In genomic region chr13:89281331-89281730, GRCh38 we compare ENCODE assay signal across 23 cellular contexts.
A peak's percentile ranks its signal among the peaks of the same experiment; 100 is the strongest.
DNase-seq lines count a peak whose midpoint lies in the region; ATAC-seq, FAIRE-seq and TF ChIP-seq lines count a peak whose summit lies in the region.
"Had no signal": no experiment of that assay in that cellular context is flagged by ENCODE, and none has a peak within 500 bp of the region (broad histone marks: within the 10 kb centered on the region; RNA-seq: fewer than 3 reads in every experiment).

No MANE protein-coding gene starts in this region.

- H3K4me3 ChIP-seq in mammary epithelial cell (replicated peaks in 1 of 3; ENCODE audit: insufficient read depth in 1 of 3, low read depth in 2 of 3, low read length in 3 of 3) = no peak overlapping the region
- no peak overlapping the region for H3K4me3 ChIP-seq in breast epithelium
- H3K4me3 ChIP-seq in keratinocyte (ENCODE audit: control insufficient read depth in 2 of 3, extremely low read depth in 1 of 3, insufficient read depth in 2 of 3, low read depth in 1 of 3, low read length in 3 of 3) = no peak overlapping the region
- H3K4me3 ChIP-seq: A549; BLaER1 treated with 17β-estradiol and CSF1 and Interleukin-3, amounts not matched to agents 10 nM and 100 nM; GM12878 had no signal

- DNase-seq in mammary epithelial cell (no peak), breast epithelium (ENCODE audit: low spot score in 2 of 2) (no peak), NCI-H82 treated with DMSO at 0.1 percent for 48 hours (lab: John Stamatoyannopoulos, UW; ENCODE audit: unreplicated experiment) (peak; percentile 46), keratinocyte (ENCODE audit: low read depth, low spot score) (no peak), GM12892 (ENCODE audit: insufficient read length) (no peak), SKM-1 (lab: John Stamatoyannopoulos, UW; ENCODE audit: unreplicated experiment) (no peak)
- DNase-seq: AML-193; CD4-positive, alpha-beta T cell; CD8-positive, alpha-beta T cell; DMS 273 treated with DMSO at 0.1 percent for 48 hours; DMS153; DMS53; DMS79; DND-41; EL; GDM1 had no signal

- H3K4me2 ChIP-seq in mammary epithelial cell (ENCODE audit: insufficient read depth, low read depth, low read length) (peak overlapping the region; percentile 16), keratinocyte (ENCODE audit: control insufficient read depth, extremely low read depth, insufficient read depth, low read depth, low read length) (no peak overlapping the region)
- H3K4me2 ChIP-seq: A549; BLaER1 treated with 17β-estradiol and CSF1 and Interleukin-3, amounts not matched to agents 10 nM and 100 nM had no signal

- no peaks in the 10 kb centered on the region for H3K27me3 ChIP-seq in mammary epithelial cell (ENCODE audit: insufficient read depth, low read length)
- H3K27me3 ChIP-seq in breast epithelium = no peaks in the 10 kb centered on the region
- H3K27me3 ChIP-seq in keratinocyte (ENCODE audit: control insufficient read depth, extremely low read depth, insufficient read depth, low read length) = no peaks in the 10 kb centered on the region
- H3K27me3 ChIP-seq: BLaER1 treated with 17β-estradiol and CSF1 and Interleukin-3, amounts not matched to agents 10 nM and 100 nM had no signal

- dilution Hi-C loops in mammary epithelial cell (cut with HindIII; ENCODE audit: low sequenced_read_pairs) = no loop called here
- dilution Hi-C loops in keratinocyte (cut with MboI; ENCODE audit: extremely low pct_ligation_motif_present, low sequenced_read_pairs) = no loop called here

- no peaks in the 10 kb centered on the region for H3K79me2 ChIP-seq in mammary epithelial cell (ENCODE audit: insufficient read depth, low read length)
- no peaks in the 10 kb centered on the region for H3K79me2 ChIP-seq in keratinocyte (ENCODE audit: control insufficient read depth, insufficient read depth, low read length)

- H3K9me3 ChIP-seq in mammary epithelial cell (replicated peaks; ENCODE audit: insufficient read depth, low read length) = no peaks in the 10 kb centered on the region
- no peaks in the 10 kb centered on the region for H3K9me3 ChIP-seq in breast epithelium
- H3K9me3 ChIP-seq in keratinocyte (ENCODE audit: control insufficient read depth, low read depth, low read length) = no peaks in the 10 kb centered on the region
- H3K9me3 ChIP-seq: A549; BLaER1 treated with 17β-estradiol and CSF1 and Interleukin-3, amounts not matched to agents 10 nM and 100 nM had no signal

- in situ Hi-C loops in mammary epithelial cell (cut with MboI; ENCODE audit: low sequenced_read_pairs in 2 of 2) = no loop called here

- H4K20me1 ChIP-seq in mammary epithelial cell (ENCODE audit: insufficient read depth, low read length) (no peaks in the 10 kb centered on the region), keratinocyte (ENCODE audit: control insufficient read depth, extremely low read depth, insufficient read depth, low read length) (no peaks in the 10 kb centered on the region)
- H4K20me1 ChIP-seq: BLaER1 treated with 17β-estradiol and CSF1 and Interleukin-3, amounts not matched to agents 10 nM and 100 nM had no signal

- H3K9ac ChIP-seq in mammary epithelial cell (ENCODE audit: insufficient read depth, low read length) = no peak overlapping the region
- H3K9ac ChIP-seq in keratinocyte (ENCODE audit: control insufficient read depth, extremely low read depth, insufficient read depth, low read length) = no peak overlapping the region
- H3K9ac ChIP-seq: BLaER1 treated with 17β-estradiol and CSF1 and Interleukin-3, amounts not matched to agents 10 nM and 100 nM had no signal

- FAIRE-seq in keratinocyte (lab: Jason Lieb, UNC) (no peak), GM12892 (lab: Jason Lieb, UNC) (no peak)
- FAIRE-seq: A549, GM12878, GM19239 had no signal

- TF ChIP-seq POLR2A in breast epithelium (IDR thresholded peaks at IDR 0.05) = no peak
- TF ChIP-seq POLR2A in GM12892 (IDR thresholded peaks at IDR 0.05; ENCODE audit: low read depth, low read length) = no peak

- 18% methylated on average over 3 of the region's 3 CpGs for WGBS in mammary epithelial cell (ENCODE audit: low coverage, missing lambda C conversion rate)

- intact Hi-C loops in mammary epithelial cell (cut with micrococcal nuclease) (no loop called here), breast epithelium (cut with DNase I; ENCODE audit: low total_unique reads) (no loop called here)

- ATAC-seq in HG02973 (IDR thresholded peaks at IDR 0.05; ENCODE audit: unreplicated experiment) = no peak
- ATAC-seq: A549; CD8-positive, alpha-beta T cell; GM12878 had no signal

- H2AFZ ChIP-seq in mammary epithelial cell (ENCODE audit: low read depth, low read length) (peak overlapping the region; percentile 64), keratinocyte (ENCODE audit: control insufficient read depth, low read length) (peak overlapping the region; percentile 35)

- no peak overlapping the region for H3K27ac ChIP-seq in mammary epithelial cell (ENCODE audit: insufficient read depth, low read depth, low read length)
- no peak overlapping the region for H3K27ac ChIP-seq in breast epithelium
- no peak overlapping the region for H3K27ac ChIP-seq in keratinocyte (ENCODE audit: control insufficient read depth, insufficient read depth, low read length)
- H3K27ac ChIP-seq: 22Rv1; A549; BLaER1 treated with 17β-estradiol and CSF1 and Interleukin-3, amounts not matched to agents 10 nM and 100 nM; C4-2B had no signal

- no TSS peak for BruUV-seq in mammary epithelial cell (replicated peaks; lab: Mats Ljungman, UMichigan)

- H3K36me3 ChIP-seq in mammary epithelial cell (ENCODE audit: insufficient read depth, low read length) = no peaks in the 10 kb centered on the region
- no peaks in the 10 kb centered on the region for H3K36me3 ChIP-seq in breast epithelium
- no peaks in the 10 kb centered on the region for H3K36me3 ChIP-seq in keratinocyte (ENCODE audit: control insufficient read depth in 2 of 2, extremely low read depth in 1 of 2, insufficient read depth in 2 of 2, low read length in 2 of 2)
- H3K36me3 ChIP-seq: BLaER1 treated with 17β-estradiol and CSF1 and Interleukin-3, amounts not matched to agents 10 nM and 100 nM had no signal

- TF ChIP-seq CTCF in mammary epithelial cell (conservative IDR thresholded peaks at IDR 0.05 in 1 of 2, IDR thresholded peaks at IDR 0.05 in 1 of 2; ENCODE audit: extremely low read depth in 1 of 2, insufficient read depth in 1 of 2, low read depth in 1 of 2, low read length in 2 of 2) (no peak), breast epithelium (IDR thresholded peaks at IDR 0.05) (no peak), keratinocyte (optimal IDR thresholded peaks at IDR 0.05 in 1 of 3, IDR thresholded peaks at IDR 0.05 in 1 of 3, conservative IDR thresholded peaks at IDR 0.05 in 1 of 3; ENCODE audit: extremely low read depth in 1 of 3, insufficient read depth in 2 of 3, low read length in 3 of 3) (no peak)

- no peaks in the 10 kb centered on the region for H3K9me1 ChIP-seq in keratinocyte (ENCODE audit: control insufficient read depth, extremely low read depth, insufficient read depth, low read length)

- H3K4me1 ChIP-seq in mammary epithelial cell (ENCODE audit: insufficient read depth, low read length) = no peaks in the 10 kb centered on the region
- H3K4me1 ChIP-seq in breast epithelium = no peaks in the 10 kb centered on the region
- no peaks in the 10 kb centered on the region for H3K4me1 ChIP-seq in keratinocyte (ENCODE audit: control insufficient read depth, extremely low read depth, insufficient read depth, low read length)
- H3K4me1 ChIP-seq: A549; BLaER1 treated with 17β-estradiol and CSF1 and Interleukin-3, amounts not matched to agents 10 nM and 100 nM had no signal

- CTCF ChIA-PET in mammary epithelial cell (lab: Charles Lee; ENCODE audit: low non-redundant PET) = no interaction called here
